ENCODE assay signal across 18 cellular contexts in genomic region chr11:15940462-15941205, GRCh38.
DNase-seq lines count a peak whose midpoint lies in the region; ATAC-seq and TF ChIP-seq lines count a peak whose summit lies in the region.
"Had no signal": no experiment of that assay in that cellular context is flagged by ENCODE, and none has a peak within 500 bp of the region (broad histone marks: within the 10 kb centered on the region; RNA-seq: fewer than 3 reads in every experiment).

No MANE protein-coding gene starts in this region.

- H3K4me1 Mint-ChIP-seq in WTC11, result peaks cover 3% of the 10 kb centered on the region
- no peaks in the 10 kb centered on the region for H3K4me1 Mint-ChIP-seq in osteocyte (ENCODE audit: unreplicated experiment)

- CTCF ChIA-PET in WTC11 (lab: Charles Lee), result interaction anchor here (0.6 to 1.5 kb wide), 40 partner anchors 9 to 673 kb away, joined by 3 to 20 read pairs (median 3); no protein-coding TSS in a partner anchor

- H3K27me3 Mint-ChIP-seq in WTC11 (ENCODE audit: low read depth), result peaks cover 29% of the 10 kb centered on the region
- H3K27me3 Mint-ChIP-seq in osteocyte (ENCODE audit: unreplicated experiment), result peaks cover 4% of the 10 kb centered on the region
- H3K27me3 Mint-ChIP-seq: effector memory CD8-positive, alpha-beta T cell; stimulated activated naive CD8-positive, alpha-beta T cell treated with anti-CD3 and anti-CD28 coated beads, Interleukin-15, Interleukin-2, amounts not matched to agents 100 ng/mL and 50 ng/mL, for 24 hours had no signal

- H3K9me3 Mint-ChIP-seq in WTC11, result 0 out of 2 replicates have a peak, but pooled peaks cover 5% of the 10 kb centered on the region
- H3K9me3 Mint-ChIP-seq in osteocyte (ENCODE audit: unreplicated experiment), result no peaks in the 10 kb centered on the region
- H3K9me3 Mint-ChIP-seq: CD8-positive, alpha-beta T cell had no signal

- ATAC-seq in GM18870 (IDR thresholded peaks at IDR 0.05; ENCODE audit: unreplicated experiment) (peak; percentile 39), HG02798 (IDR thresholded peaks at IDR 0.05; ENCODE audit: poor library complexity, unreplicated experiment) (peak; percentile 55), WTC11 (no peak), HG03139 (IDR thresholded peaks at IDR 0.05; ENCODE audit: unreplicated experiment) (no peak)
- ATAC-seq: CD8-positive, alpha-beta T cell; effector memory CD8-positive, alpha-beta T cell had no signal

- H3K27ac Mint-ChIP-seq in WTC11 (no peak overlapping the region), osteocyte (ENCODE audit: unreplicated experiment) (no peak overlapping the region)
- H3K27ac Mint-ChIP-seq: activated naive CD8-positive, alpha-beta T cell; CD8-positive, alpha-beta T cell; effector memory CD8-positive, alpha-beta T cell; natural killer cell treated with Interleukin-12 subunit alpha and Interleukin-12 subunit beta and Interleukin-15 and Interleukin-18, amount 100 ng/mL, for 72 hours; stimulated activated naive CD8-positive, alpha-beta T cell treated with anti-CD3 and anti-CD28 coated beads, Interleukin-15, Interleukin-2, amounts not matched to agents 100 ng/mL and 50 ng/mL, for 24 hours had no signal

- no peak overlapping the region for H3K4me3 Mint-ChIP-seq in WTC11
- no peak overlapping the region for H3K4me3 Mint-ChIP-seq in osteocyte (ENCODE audit: unreplicated experiment)
- H3K4me3 Mint-ChIP-seq: activated naive CD8-positive, alpha-beta T cell; CD8-positive, alpha-beta T cell; effector memory CD8-positive, alpha-beta T cell; natural killer cell treated with Interleukin-12 subunit alpha and Interleukin-12 subunit beta and Interleukin-15 and Interleukin-18, amount 100 ng/mL, for 72 hours; stimulated activated naive CD8-positive, alpha-beta T cell treated with anti-CD3 and anti-CD28 coated beads, Interleukin-15, Interleukin-2, amounts not matched to agents 100 ng/mL and 50 ng/mL, for 24 hours had no signal

- POLR2A ChIA-PET in WTC11 (lab: Charles Lee), result interaction anchor here (0.6 kb wide), 1 partner anchor 673 kb away, joined by 3 read pairs; no protein-coding TSS in a partner anchor

- DNase-seq in WTC11 (ENCODE audit: low spot score) (no peak), osteocyte (ENCODE audit: extremely low spot score, unreplicated experiment) (peak; percentile 80), NCI-H2171 treated with DMSO at 0.1 percent for 48 hours (lab: John Stamatoyannopoulos, UW) (no peak), HK-2 (ENCODE audit: unreplicated experiment) (no peak), GM19238 (ENCODE audit: insufficient read length, low spot score) (no peak)
- DNase-seq: CD8-positive, alpha-beta T cell; DMS53; effector memory CD8-positive, alpha-beta T cell; esophagus squamous epithelium; NCI-H1694 treated with DMSO at 0.1 percent for 48 hours; NCI-H774; transverse colon had no signal

- no peaks in the 10 kb centered on the region for H3K36me3 Mint-ChIP-seq in WTC11
- no peaks in the 10 kb centered on the region for H3K36me3 Mint-ChIP-seq in osteocyte (ENCODE audit: unreplicated experiment)
- H3K36me3 Mint-ChIP-seq: activated naive CD8-positive, alpha-beta T cell; CD8-positive, alpha-beta T cell; natural killer cell treated with Interleukin-12 subunit alpha and Interleukin-12 subunit beta and Interleukin-15 and Interleukin-18, amount 100 ng/mL, for 72 hours had no signal

- TF ChIP-seq CTCF in WTC11 (IDR thresholded peaks at IDR 0.05) (no peak), osteocyte (IDR thresholded peaks at IDR 0.05) (no peak)

TF ChIP-seq in WTC11, 78 proteins besides CTCF, POLR2A, EP300 and RAD21:
- no peak for TF ChIP-seq ZNF232 (CRISPR knock-in tag; IDR thresholded peaks at IDR 0.05)
- TF ChIP-seq ARID4B (CRISPR knock-in tag; IDR thresholded peaks at IDR 0.05; ENCODE audit: borderline replicate concordance), result no peak
- no peak for TF ChIP-seq OVOL2 (CRISPR knock-in tag; IDR thresholded peaks at IDR 0.05; ENCODE audit: borderline replicate concordance)
- TF ChIP-seq HMGXB4 (CRISPR knock-in tag; IDR thresholded peaks at IDR 0.05), result 0 out of 2 replicates have a peak, but pooled peaks have one; percentile 4

Comparison
In these comparisons a context has a peak if more than half of its experiments do, and no peak if none do; other contexts are left out.
1. ATAC-seq: peak in GM18870 (single experiment) and HG02798 (single experiment); none in WTC11 (single experiment) and HG03139 (single experiment).